1 cellular context compared by ENCODE assay signal in genomic region chr1:109619655-109620395, GRCh38.
TF ChIP-seq lines count a peak whose summit lies in the region.

TSS of gene AMPD2 (plus strand) at chr1:109619837. CDS start at chr1:109621176, 1,339 bp downstream.

TF ChIP-seq in HepG2, 621 proteins besides CTCF, POLR2A, EP300 and RAD21 (continued from another document and continues in another):
- TF ChIP-seq NFKB2 (CRISPR knock-in tag; IDR thresholded peaks at IDR 0.05; ENCODE audit: borderline replicate concordance) = peak; percentile 71; the same call in 1 of the 2 replicates
- TF ChIP-seq, protein P1, sequence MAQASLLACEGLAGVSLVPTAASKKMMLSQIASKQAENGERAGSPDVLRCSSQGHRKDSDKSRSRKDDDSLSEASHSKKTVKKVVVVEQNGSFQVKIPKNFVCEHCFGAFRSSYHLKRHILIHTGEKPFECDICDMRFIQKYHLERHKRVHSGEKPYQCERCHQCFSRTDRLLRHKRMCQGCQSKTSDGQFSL (CRISPR knock-in tag; IDR thresholded peaks at IDR 0.05) = 0 out of 2 replicates have a peak, but pooled peaks have one; percentile 7
- TF ChIP-seq, protein P2, sequence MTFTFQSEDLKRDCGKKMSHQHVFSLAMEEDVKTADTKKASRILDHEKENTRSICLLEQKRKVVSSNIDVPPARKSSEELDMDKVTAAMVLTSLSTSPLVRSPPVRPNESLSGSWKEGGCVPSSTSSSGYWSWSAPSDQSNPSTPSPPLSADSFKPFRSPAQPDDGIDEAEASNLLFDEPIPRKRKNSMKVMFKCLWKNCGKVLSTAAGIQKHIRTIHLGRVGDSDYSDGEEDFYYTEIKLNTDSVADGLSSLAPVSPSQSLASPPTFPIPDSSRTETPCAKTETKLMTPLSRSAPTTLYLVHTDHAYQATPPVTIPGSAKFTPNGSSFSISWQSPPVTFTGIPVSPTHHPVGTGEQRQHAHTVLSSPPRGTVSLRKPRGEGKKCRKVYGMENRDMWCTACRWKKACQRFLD (CRISPR knock-in tag; IDR thresholded peaks at IDR 0.05; ENCODE audit: borderline replicate concordance) = no peak
- TF ChIP-seq MNT (IDR thresholded peaks at IDR 0.05) = peak; percentile 88
- TF ChIP-seq CBFB (CRISPR knock-in tag; IDR thresholded peaks at IDR 0.05) = 0 out of 2 replicates have a peak, but pooled peaks have one; percentile 48
- peak; percentile 70 for TF ChIP-seq SPEN (CRISPR knock-in tag; IDR thresholded peaks at IDR 0.05; ENCODE audit: low read depth)
- TF ChIP-seq IRF2 (CRISPR knock-in tag; IDR thresholded peaks at IDR 0.05) = no peak
- peak; percentile 87 for TF ChIP-seq ARID4A (CRISPR knock-in tag; IDR thresholded peaks at IDR 0.05; ENCODE audit: borderline replicate concordance)
- 0 out of 2 replicates have a peak, but pooled peaks have one; percentile 44 for TF ChIP-seq ZMYM4 (CRISPR knock-in tag; IDR thresholded peaks at IDR 0.05)
- TF ChIP-seq CHCHD3 (CRISPR knock-in tag; IDR thresholded peaks at IDR 0.05) = no peak
- peak; percentile 83 for TF ChIP-seq ARNTL (CRISPR knock-in tag; IDR thresholded peaks at IDR 0.05)
- TF ChIP-seq ZNF501 (CRISPR knock-in tag; IDR thresholded peaks at IDR 0.05) = peak; percentile 81
- peak; percentile 23; the same call in 1 of the 2 replicates for TF ChIP-seq FOSL2 (CRISPR knock-in tag; IDR thresholded peaks at IDR 0.05)
- TF ChIP-seq ZNF281 (CRISPR knock-in tag; IDR thresholded peaks at IDR 0.05; ENCODE audit: borderline replicate concordance) = no peak
- TF ChIP-seq SAP130 (CRISPR knock-in tag; IDR thresholded peaks at IDR 0.05; ENCODE audit: low read depth) = peak; percentile 95
- TF ChIP-seq TFDP2 (CRISPR knock-in tag; IDR thresholded peaks at IDR 0.05) = peak; percentile 58
- TF ChIP-seq, protein P3, sequence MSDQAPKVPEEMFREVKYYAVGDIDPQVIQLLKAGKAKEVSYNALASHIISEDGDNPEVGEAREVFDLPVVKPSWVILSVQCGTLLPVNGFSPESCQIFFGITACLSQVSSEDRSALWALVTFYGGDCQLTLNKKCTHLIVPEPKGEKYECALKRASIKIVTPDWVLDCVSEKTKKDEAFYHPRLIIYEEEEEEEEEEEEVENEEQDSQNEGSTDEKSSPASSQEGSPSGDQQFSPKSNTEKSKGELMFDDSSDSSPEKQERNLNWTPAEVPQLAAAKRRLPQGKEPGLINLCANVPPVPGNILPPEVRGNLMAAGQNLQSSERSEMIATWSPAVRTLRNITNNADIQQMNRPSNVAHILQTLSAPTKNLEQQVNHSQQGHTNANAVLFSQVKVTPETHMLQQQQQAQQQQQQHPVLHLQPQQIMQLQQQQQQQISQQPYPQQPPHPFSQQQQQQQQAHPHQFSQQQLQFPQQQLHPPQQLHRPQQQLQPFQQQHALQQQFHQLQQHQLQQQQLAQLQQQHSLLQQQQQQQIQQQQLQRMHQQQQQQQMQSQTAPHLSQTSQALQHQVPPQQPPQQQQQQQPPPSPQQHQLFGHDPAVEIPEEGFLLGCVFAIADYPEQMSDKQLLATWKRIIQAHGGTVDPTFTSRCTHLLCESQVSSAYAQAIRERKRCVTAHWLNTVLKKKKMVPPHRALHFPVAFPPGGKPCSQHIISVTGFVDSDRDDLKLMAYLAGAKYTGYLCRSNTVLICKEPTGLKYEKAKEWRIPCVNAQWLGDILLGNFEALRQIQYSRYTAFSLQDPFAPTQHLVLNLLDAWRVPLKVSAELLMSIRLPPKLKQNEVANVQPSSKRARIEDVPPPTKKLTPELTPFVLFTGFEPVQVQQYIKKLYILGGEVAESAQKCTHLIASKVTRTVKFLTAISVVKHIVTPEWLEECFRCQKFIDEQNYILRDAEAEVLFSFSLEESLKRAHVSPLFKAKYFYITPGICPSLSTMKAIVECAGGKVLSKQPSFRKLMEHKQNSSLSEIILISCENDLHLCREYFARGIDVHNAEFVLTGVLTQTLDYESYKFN (CRISPR knock-in tag; conservative IDR thresholded peaks at IDR 0.05) = peak; percentile 47
- TF ChIP-seq ZBTB7B (CRISPR knock-in tag; IDR thresholded peaks at IDR 0.05) = peak; percentile 87
- TF ChIP-seq EZH2 (conservative IDR thresholded peaks at IDR 0.05; ENCODE audit: low read depth, low read length) = no peak
- peak; percentile 62; the same call in 1 of the 2 replicates for TF ChIP-seq ZSCAN31 (CRISPR knock-in tag; IDR thresholded peaks at IDR 0.05; ENCODE audit: low read depth)
- peak; percentile 62 for TF ChIP-seq ZBTB7A (CRISPR knock-in tag; IDR thresholded peaks at IDR 0.05)
- TF ChIP-seq ZNF3 (CRISPR knock-in tag; IDR thresholded peaks at IDR 0.05) = no peak
- peak; percentile 96 for TF ChIP-seq YEATS4 (CRISPR knock-in tag; IDR thresholded peaks at IDR 0.05; ENCODE audit: borderline replicate concordance)
- TF ChIP-seq ZNF616 (CRISPR knock-in tag; IDR thresholded peaks at IDR 0.05; ENCODE audit: low read depth) = no peak
- TF ChIP-seq ATF7-NPFF (CRISPR knock-in tag; IDR thresholded peaks at IDR 0.05; ENCODE audit: low read depth) = peak; percentile 4; the same call in 1 of the 2 replicates
- TF ChIP-seq, protein P4, sequence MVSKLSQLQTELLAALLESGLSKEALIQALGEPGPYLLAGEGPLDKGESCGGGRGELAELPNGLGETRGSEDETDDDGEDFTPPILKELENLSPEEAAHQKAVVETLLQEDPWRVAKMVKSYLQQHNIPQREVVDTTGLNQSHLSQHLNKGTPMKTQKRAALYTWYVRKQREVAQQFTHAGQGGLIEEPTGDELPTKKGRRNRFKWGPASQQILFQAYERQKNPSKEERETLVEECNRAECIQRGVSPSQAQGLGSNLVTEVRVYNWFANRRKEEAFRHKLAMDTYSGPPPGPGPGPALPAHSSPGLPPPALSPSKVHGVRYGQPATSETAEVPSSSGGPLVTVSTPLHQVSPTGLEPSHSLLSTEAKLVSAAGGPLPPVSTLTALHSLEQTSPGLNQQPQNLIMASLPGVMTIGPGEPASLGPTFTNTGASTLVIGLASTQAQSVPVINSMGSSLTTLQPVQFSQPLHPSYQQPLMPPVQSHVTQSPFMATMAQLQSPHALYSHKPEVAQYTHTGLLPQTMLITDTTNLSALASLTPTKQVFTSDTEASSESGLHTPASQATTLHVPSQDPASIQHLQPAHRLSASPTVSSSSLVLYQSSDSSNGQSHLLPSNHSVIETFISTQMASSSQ (IDR thresholded peaks at IDR 0.05; ENCODE audit: low read depth) = no peak
- TF ChIP-seq, protein P4 (CRISPR knock-in tag; IDR thresholded peaks at IDR 0.05; ENCODE audit: borderline replicate concordance) = no peak; the same call in 1 of the 2 replicates
- peak; percentile 44; the same call in 1 of the 2 replicates for TF ChIP-seq SP5 (CRISPR knock-in tag; IDR thresholded peaks at IDR 0.05; ENCODE audit: borderline replicate concordance, low read depth)
- peak; percentile 18; the same call in 1 of the 2 replicates for TF ChIP-seq FOXJ3 (CRISPR knock-in tag; IDR thresholded peaks at IDR 0.05; ENCODE audit: borderline replicate concordance)
- TF ChIP-seq ZSCAN20 (CRISPR knock-in tag; IDR thresholded peaks at IDR 0.05; ENCODE audit: borderline replicate concordance) = 0 out of 2 replicates have a peak, but pooled peaks have one; percentile 65
- TF ChIP-seq MYPOP (CRISPR knock-in tag; IDR thresholded peaks at IDR 0.05) = no peak
- TF ChIP-seq ZNF709 (CRISPR knock-in tag; IDR thresholded peaks at IDR 0.05) = no peak
- TF ChIP-seq MXD1 (CRISPR knock-in tag; IDR thresholded peaks at IDR 0.05) = peak; percentile 76
- TF ChIP-seq ZNF768 (CRISPR knock-in tag; IDR thresholded peaks at IDR 0.05) = peak; percentile 8; the same call in 1 of the 2 replicates
- peak; percentile 27; the same call in 1 of the 2 replicates for TF ChIP-seq KAT8 (CRISPR knock-in tag; IDR thresholded peaks at IDR 0.05)
- no peak for TF ChIP-seq CHD4 (IDR thresholded peaks at IDR 0.05; ENCODE audit: borderline replicate concordance, low read length)
- TF ChIP-seq ZFP37 (CRISPR knock-in tag; IDR thresholded peaks at IDR 0.05; ENCODE audit: borderline replicate concordance) = no peak
